ENCODE assay signal across 22 cellular contexts in genomic region chr16:48311242-48311641, GRCh38.
DNase-seq lines count a peak whose midpoint lies in the region; ATAC-seq, FAIRE-seq and TF ChIP-seq lines count a peak whose summit lies in the region.
"Had no signal": no experiment of that assay in that cellular context is flagged by ENCODE, and none has a peak within 500 bp of the region (broad histone marks: within the 10 kb centered on the region; RNA-seq: fewer than 3 reads in every experiment).

No MANE protein-coding gene starts in this region.

- peaks cover 12% of the 10 kb centered on the region for H3K9me3 ChIP-seq in HepG2 (ENCODE audit: low read length)
- H3K9me3 ChIP-seq in right lobe of liver, result peaks cover 0 to 2% (median 0%) of the 10 kb centered on the region in 4 donors
- H3K9me3 ChIP-seq in GM12878 (replicated peaks; ENCODE audit: control insufficient read depth, insufficient read depth, low read length), result peaks cover 20% of the 10 kb centered on the region

- H3K4me1 Mint-ChIP-seq in stimulated activated effector memory CD8-positive, alpha-beta T cell treated with anti-CD3 and anti-CD28 coated beads, Interleukin-12 subunit alpha, Interleukin-12 subunit beta, amount 100 ng/mL, for 72 hours, result peaks cover 17% of the 10 kb centered on the region
- H3K4me1 Mint-ChIP-seq: B cell, CD14-positive monocyte, H9 had no signal

- RAD21 ChIA-PET in GM12878 (lab: Charles Lee; ENCODE audit: unreplicated experiment), result no interaction called here

- H3K9ac ChIP-seq in HepG2 (ENCODE audit: insufficient read depth, low read depth, low read length), result no peak overlapping the region
- H3K9ac ChIP-seq in GM12878 (ENCODE audit: control insufficient read depth, insufficient read depth, low read length), result no peak overlapping the region
- H3K9ac ChIP-seq: BLaER1 treated with 17β-estradiol and CSF1 and Interleukin-3, amounts not matched to agents 10 nM and 100 nM had no signal

- no TSS peak for BruUV-seq in HepG2 (replicated peaks; lab: Mats Ljungman, UMichigan)
- no TSS peak for BruUV-seq in GM12878 (replicated peaks; lab: Mats Ljungman, UMichigan)

- H3K36me3 ChIP-seq in HepG2 (replicated peaks in 1 of 2; ENCODE audit: control insufficient read depth in 1 of 2, insufficient read depth in 2 of 2, low read length in 2 of 2), result peaks cover 4 to 52% of the 10 kb centered on the region in 2 experiments; a peak in 3 of 5 replicates
- peaks cover 0 to 20% (median 6%) of the 10 kb centered on the region in 4 donors for H3K36me3 ChIP-seq in right lobe of liver
- peaks cover 0 to 21% of the 10 kb centered on the region in 2 experiments for H3K36me3 ChIP-seq in GM12878 (ENCODE audit: control insufficient read depth in 2 of 2, insufficient read depth in 2 of 2, low read length in 1 of 2)

- DNase-seq in HepG2 (ENCODE audit: low spot score), result no peak
- DNase-seq in right lobe of liver, result no peak
- DNase-seq in KBM-7, result peak; percentile 33
- DNase-seq in GM12878 (ENCODE audit: low read depth, low spot score), result no peak
- no peak for DNase-seq in RCC 7860 (ENCODE audit: low spot score)
- no peak for DNase-seq in hypothalamus (lab: John Stamatoyannopoulos, UW)
- DNase-seq in stimulated activated effector memory CD8-positive, alpha-beta T cell treated with anti-CD3 and anti-CD28 coated beads, Interleukin-12 subunit alpha, Interleukin-12 subunit beta, amount 100 ng/mL, for 72 hours (ENCODE audit: low spot score in 2 of 2), result no peak
- no peak for DNase-seq in NK-92 treated with Interleukin-12 subunit alpha and Interleukin-12 subunit beta, amount 100 ng/mL, for 24 hours (lab: John Stamatoyannopoulos, UW)
- DNase-seq: Calu3; CD4-positive, alpha-beta T cell; CD8-positive, alpha-beta memory T cell; DMS53; DMS79 treated with DMSO at 0.1 percent for 48 hours; H9; HFFc6 had no signal

- no peak overlapping the region for H2AFZ ChIP-seq in HepG2 (ENCODE audit: low read length)
- no peak overlapping the region for H2AFZ ChIP-seq in GM12878 (ENCODE audit: control insufficient read depth, low read depth, low read length)
- H2AFZ ChIP-seq: GM23338 had no signal

- H3K9me3 Mint-ChIP-seq in stimulated activated effector memory CD8-positive, alpha-beta T cell treated with anti-CD3 and anti-CD28 coated beads, Interleukin-12 subunit alpha, Interleukin-12 subunit beta, amount 100 ng/mL, for 72 hours, result peaks cover 19% of the 10 kb centered on the region

- H4K20me1 ChIP-seq in HepG2 (ENCODE audit: insufficient read depth, low read length) (no peaks in the 10 kb centered on the region), GM12878 (ENCODE audit: control insufficient read depth, insufficient read depth) (no peaks in the 10 kb centered on the region)

- ATAC-seq in HepG2 (no peak), right lobe of liver (no peak), GM12878 (no peak)
- no peak for ATAC-seq in stimulated activated effector memory CD8-positive, alpha-beta T cell treated with anti-CD3 and anti-CD28 coated beads, Interleukin-12 subunit alpha, Interleukin-12 subunit beta, amount 100 ng/mL, for 72 hours
- ATAC-seq: GM23338, HCT116 had no signal

- TF ChIP-seq EP300 in HepG2 (IDR thresholded peaks at IDR 0.05; ENCODE audit: low read depth in 2 of 2, low read length in 2 of 2) (no peak), HepG2 (CRISPR knock-in tag; IDR thresholded peaks at IDR 0.05; ENCODE audit: borderline replicate concordance) (no peak), GM12878 (IDR thresholded peaks at IDR 0.05; ENCODE audit: borderline replicate concordance in 1 of 2, control insufficient read depth in 1 of 2, low read depth in 2 of 2, low read length in 2 of 2) (no peak)

- TF ChIP-seq POLR2A in HepG2 (IDR thresholded peaks at IDR 0.05; ENCODE audit: insufficient read depth in 1 of 2, low read depth in 2 of 2, low read length in 2 of 2) (no peak), right lobe of liver (IDR thresholded peaks at IDR 0.05) (no peak), GM12878 (IDR thresholded peaks at IDR 0.05; ENCODE audit: low read depth, low read length) (no peak)

- intact Hi-C loops in HepG2 (cut with micrococcal nuclease; ENCODE audit: unreplicated experiment), result no loop called here
- intact Hi-C loops in right lobe of liver (cut with DNase I), result no loop called here
- intact Hi-C loops in GM12878 (cut with micrococcal nuclease; ENCODE audit: unreplicated experiment), result no loop called here

- no peak overlapping the region for H3K4me3 ChIP-seq in HepG2 (replicated peaks in 1 of 3; ENCODE audit: insufficient read depth in 1 of 3, low read depth in 2 of 3, low read length in 3 of 3)
- no peak overlapping the region for H3K4me3 ChIP-seq in right lobe of liver
- no peak overlapping the region for H3K4me3 ChIP-seq in GM12878
- H3K4me3 ChIP-seq: GM23338 had no signal

- no peaks in the 10 kb centered on the region for H3K27me3 ChIP-seq in HepG2 (ENCODE audit: control insufficient read depth in 1 of 2, insufficient read depth in 2 of 2, low read length in 2 of 2)
- no peaks in the 10 kb centered on the region for H3K27me3 ChIP-seq in right lobe of liver
- H3K27me3 ChIP-seq in GM12878 (replicated peaks in 1 of 2; ENCODE audit: control insufficient read depth in 2 of 2, insufficient read depth in 2 of 2, low read length in 1 of 2), result no peaks in the 10 kb centered on the region
- H3K27me3 ChIP-seq: BLaER1 treated with 17β-estradiol and CSF1 and Interleukin-3, amounts not matched to agents 10 nM and 100 nM had no signal

- no peak overlapping the region for H3K4me3 Mint-ChIP-seq in stimulated activated effector memory CD8-positive, alpha-beta T cell treated with anti-CD3 and anti-CD28 coated beads, Interleukin-12 subunit alpha, Interleukin-12 subunit beta, amount 100 ng/mL, for 72 hours
- H3K4me3 Mint-ChIP-seq: B cell; CD14-positive monocyte; CD4-positive, alpha-beta T cell; CD8-positive, alpha-beta memory T cell; GM23338; H9; HFFc6 had no signal

- H3K27ac ChIP-seq in HepG2 (ENCODE audit: extremely low read length, insufficient read depth, low read length), result no peak overlapping the region
- no peak overlapping the region for H3K27ac ChIP-seq in right lobe of liver
- no peak overlapping the region for H3K27ac ChIP-seq in GM12878 (ENCODE audit: control insufficient read depth, insufficient read depth)
- H3K27ac ChIP-seq: 22Rv1; BLaER1 treated with 17β-estradiol and CSF1 and Interleukin-3, amounts not matched to agents 10 nM and 100 nM had no signal

- SMC1A ChIA-PET in GM12878 (lab: Charles Lee; ENCODE audit: uncharacterized antibody, unreplicated experiment), result interaction anchor here (0.6 to 2.1 kb wide), 3 partner anchors 9 to 16 kb away, joined by 3 to 7 read pairs (median 4); no protein-coding TSS in a partner anchor

- TF ChIP-seq CTCF in HepG2 (CRISPR knock-in tag; IDR thresholded peaks at IDR 0.05) (no peak), right lobe of liver (IDR thresholded peaks at IDR 0.05) (no peak), GM12878 (IDR thresholded peaks at IDR 0.05 in 2 of 3, conservative IDR thresholded peaks at IDR 0.05 in 1 of 3; ENCODE audit: control insufficient read depth in 2 of 3, extremely low read depth in 1 of 3, insufficient read depth in 1 of 3, low read depth in 3 of 3, low read length in 3 of 3) (no peak)

- no peak for TF ChIP-seq RAD21 in HepG2 (CRISPR knock-in tag; IDR thresholded peaks at IDR 0.05)
- no peak for TF ChIP-seq RAD21 in GM12878 (IDR thresholded peaks at IDR 0.05; ENCODE audit: insufficient read depth, low read depth, low read length)

- no peak overlapping the region for H3K27ac Mint-ChIP-seq in stimulated activated effector memory CD8-positive, alpha-beta T cell treated with anti-CD3 and anti-CD28 coated beads, Interleukin-12 subunit alpha, Interleukin-12 subunit beta, amount 100 ng/mL, for 72 hours
- H3K27ac Mint-ChIP-seq: B cell; CD4-positive, alpha-beta T cell; GM23338; H9; HFFc6 had no signal

- peaks cover 52% of the 10 kb centered on the region for H3K36me3 Mint-ChIP-seq in stimulated activated effector memory CD8-positive, alpha-beta T cell treated with anti-CD3 and anti-CD28 coated beads, Interleukin-12 subunit alpha, Interleukin-12 subunit beta, amount 100 ng/mL, for 72 hours

- no peak overlapping the region for H3K4me2 ChIP-seq in HepG2 (ENCODE audit: low read depth, low read length)
- H3K4me2 ChIP-seq in GM12878 (ENCODE audit: control insufficient read depth, insufficient read depth), result no peak overlapping the region
- H3K4me2 ChIP-seq: BLaER1 treated with 17β-estradiol and CSF1 and Interleukin-3, amounts not matched to agents 10 nM and 100 nM; GM23338 had no signal

- no peaks in the 10 kb centered on the region for H3K4me1 ChIP-seq in HepG2 (ENCODE audit: insufficient read depth, low read length)
- no peaks in the 10 kb centered on the region for H3K4me1 ChIP-seq in right lobe of liver
- H3K4me1 ChIP-seq in GM12878 (ENCODE audit: control insufficient read depth, insufficient read depth, low read length), result no peaks in the 10 kb centered on the region

- in situ Hi-C loops in HepG2 (cut with HindIII; ENCODE audit: extremely low pct_ligation_motif_present, low pct_unique_long_range_greater_than_20kb) (no loop called here), KBM-7 (cut with MboI; ENCODE audit: low pct_unique_long_range_greater_than_20kb, low sequenced_read_pairs) (no loop called here), GM12878 (cut with MboI) (no loop called here)

- FAIRE-seq in HepG2 (lab: Jason Lieb, UNC) (no peak), GM12878 (lab: Jason Lieb, UNC) (no peak), RCC 7860 (lab: Jason Lieb, UNC) (no peak)
- FAIRE-seq: A204.1 had no signal

- CTCF ChIA-PET in HepG2 (lab: Yijun Ruan, JAX; ENCODE audit: low intra/inter-chr PET ratio, low total read pairs), result no interaction called here
- CTCF ChIA-PET in GM12878 (lab: Yijun Ruan, JAX), result interaction anchor here (0.6 to 1.2 kb wide), 2 partner anchors 15 to 320 kb away, joined by 3 read pairs; no protein-coding TSS in a partner anchor

- H3K79me2 ChIP-seq in HepG2 (ENCODE audit: insufficient read depth, low read length) (no peaks in the 10 kb centered on the region), GM12878 (ENCODE audit: control insufficient read depth, insufficient read depth, low read length) (no peaks in the 10 kb centered on the region)

- POLR2A ChIA-PET in HepG2 (lab: Yijun Ruan, JAX) (no interaction called here), GM12878 (lab: Charles Lee) (interaction anchor here (0.5 kb wide), 2 partner anchors 17 to 283 kb away, joined by 3 to 4 read pairs; no protein-coding TSS in a partner anchor)

TF ChIP-seq in HepG2, 621 proteins besides CTCF, POLR2A, EP300 and RAD21:
- TF ChIP-seq ZNF282 (IDR thresholded peaks at IDR 0.05; ENCODE audit: partially characterized antibody) (no peak), ZNF160 (CRISPR knock-in tag; IDR thresholded peaks at IDR 0.05) (peak; percentile 78; the same call in 1 of the 2 replicates)

TF ChIP-seq in GM12878, 131 proteins besides CTCF, POLR2A, EP300 and RAD21:
- TF ChIP-seq FOXM1 (IDR thresholded peaks at IDR 0.05; ENCODE audit: low read depth, low read length) (no peak), CBX5 (IDR thresholded peaks at IDR 0.05; ENCODE audit: low read depth) (0 out of 2 replicates have a peak, but pooled peaks have one; percentile 71)

Comparison
In these comparisons a context has a peak if more than half of its experiments do, and no peak if none do; other contexts are left out.
1. Of the 75 proteins assayed by ChIP-seq in both HepG2 and GM12878: peak only in HepG2: none; only in GM12878: CBX5; in both: none; in neither: 74.